Comparison of ENCODE assay signal across 8 cellular contexts in genomic region chr17:80270836-80271235, GRCh38. TPM values are rescaled to one million over a fixed set of nuclear protein-coding genes. Genes with fewer than 3 reads are reported as not detected.
DNase-seq lines count a peak whose midpoint lies in the region; ATAC-seq, FAIRE-seq and TF ChIP-seq lines count a peak whose summit lies in the region.

No MANE protein-coding gene starts in this region.

- H3K27ac Mint-ChIP-seq in neural crest cell (ENCODE audit: unreplicated experiment), result no peak overlapping the region

- H2AFZ ChIP-seq in GM12878 (ENCODE audit: control insufficient read depth, low read depth, low read length), result no peak overlapping the region

- no peak for TF ChIP-seq EP300 in GM12878 (IDR thresholded peaks at IDR 0.05; ENCODE audit: borderline replicate concordance in 1 of 2, control insufficient read depth in 1 of 2, low read depth in 2 of 2, low read length in 2 of 2)

- TF ChIP-seq CTCF in GM12865 (IDR thresholded peaks at IDR 0.05; ENCODE audit: insufficient read depth, low read depth, low read length, missing control alignments) (no peak), Panc1 (IDR thresholded peaks at IDR 0.05) (no peak), GM12878 (IDR thresholded peaks at IDR 0.05 in 2 of 3, conservative IDR thresholded peaks at IDR 0.05 in 1 of 3; ENCODE audit: control insufficient read depth in 2 of 3, extremely low read depth in 1 of 3, insufficient read depth in 1 of 3, low read depth in 3 of 3, low read length in 3 of 3) (no peak; a peak in 1 of 6 replicates), neural crest cell (conservative IDR thresholded peaks at IDR 0.05) (no peak)

- SMC1A ChIA-PET in GM12878 (lab: Charles Lee; ENCODE audit: uncharacterized antibody, unreplicated experiment), result interaction anchor here (1.1 kb wide), 1 partner anchor 12 kb away, joined by 3 read pairs; no protein-coding TSS in a partner anchor

- 85% methylated on average over 4 of the region's 4 CpGs for WGBS in GM12878 (ENCODE audit: insufficient coverage, insufficient replicate concordance, low lambda C conversion rate, missing lambda C conversion rate)

- H3K27ac ChIP-seq in Panc1 (ENCODE audit: low read length), result peak overlapping the region; percentile 49; the same call in 1 of the 2 replicates
- H3K27ac ChIP-seq in GM12878 (ENCODE audit: control insufficient read depth, insufficient read depth), result no peak overlapping the region

- H3K4me1 ChIP-seq in Panc1 (ENCODE audit: control insufficient read depth, insufficient read depth, low read length), result no peaks in the 10 kb centered on the region; the same call in 1 of the 2 replicates
- peaks cover 3% of the 10 kb centered on the region; the same call in 1 of the 2 replicates for H3K4me1 ChIP-seq in GM12878 (ENCODE audit: control insufficient read depth, insufficient read depth, low read length)

- peaks cover 38% of the 10 kb centered on the region for H3K79me2 ChIP-seq in GM12878 (ENCODE audit: control insufficient read depth, insufficient read depth, low read length)

- H3K4me3 Mint-ChIP-seq in neural crest cell, result no peak overlapping the region

- TF ChIP-seq POLR2A in GM12878 (IDR thresholded peaks at IDR 0.05; ENCODE audit: low read depth, low read length), result peak; percentile 11; the same call in 1 of the 2 replicates

- peaks cover 2% of the 10 kb centered on the region for H4K20me1 ChIP-seq in GM12878 (ENCODE audit: control insufficient read depth, insufficient read depth)

- BruUV-seq in Panc1 (replicated peaks; lab: Mats Ljungman, UMichigan) (no TSS peak), GM12878 (replicated peaks; lab: Mats Ljungman, UMichigan) (no TSS peak)

- H3K36me3 ChIP-seq in Panc1 (ENCODE audit: control insufficient read depth, insufficient read depth, low read length) (no peaks in the 10 kb centered on the region), GM12878 (ENCODE audit: control insufficient read depth in 2 of 2, insufficient read depth in 2 of 2, low read length in 1 of 2) (peaks cover 16 to 36% of the 10 kb centered on the region in 2 experiments; a peak in 3 of 4 replicates)

- in situ Hi-C loops in Panc1 (cut with HindIII; ENCODE audit: low pct_unique_long_range_greater_than_20kb, low sequenced_read_pairs), result no loop called here
- in situ Hi-C loops in GM12878 (cut with MboI), result no loop called here

- TF ChIP-seq RAD21 in GM12878 (IDR thresholded peaks at IDR 0.05; ENCODE audit: insufficient read depth, low read depth, low read length), result no peak

- RAD21 ChIA-PET in GM12878 (lab: Charles Lee; ENCODE audit: unreplicated experiment), result no interaction called here

- H3K4me1 Mint-ChIP-seq in neural crest cell, result peaks cover 5% of the 10 kb centered on the region

- intact Hi-C loops in Panc1 (cut with micrococcal nuclease; ENCODE audit: unreplicated experiment), result no loop called here
- intact Hi-C loops in GM12878 (cut with micrococcal nuclease; ENCODE audit: unreplicated experiment), result no loop called here

- H3K27me3 Mint-ChIP-seq in neural crest cell (ENCODE audit: low read depth), result no peaks in the 10 kb centered on the region

- no peak for FAIRE-seq in GM12878 (lab: Jason Lieb, UNC)

- H3K4me3 ChIP-seq in GM12865 (ENCODE audit: low read depth, low read length) (no peak overlapping the region), Panc1 (ENCODE audit: low read depth in 2 of 2, low read length in 2 of 2) (no peak overlapping the region), GM12878 (no peak overlapping the region)

- POLR2A ChIA-PET in Panc1 (lab: Charles Lee), result interaction anchor here (0.6 to 1.0 kb wide), 3 partner anchors 9 to 296 kb away, joined by 3 to 4 read pairs (median 3); no protein-coding TSS in a partner anchor
- POLR2A ChIA-PET in GM12878 (lab: Charles Lee), result no interaction called here

- no peaks in the 10 kb centered on the region for H3K27me3 ChIP-seq in Panc1 (ENCODE audit: control insufficient read depth, insufficient read depth, low read length)
- no peaks in the 10 kb centered on the region for H3K27me3 ChIP-seq in GM12878 (replicated peaks in 1 of 2; ENCODE audit: control insufficient read depth in 2 of 2, insufficient read depth in 2 of 2, low read length in 1 of 2)

- ATAC-seq in Panc1 (peak; percentile 88), GM12878 (peak; percentile 85), HG02678 (IDR thresholded peaks at IDR 0.05; ENCODE audit: unreplicated experiment) (no peak)

- peaks cover 7% of the 10 kb centered on the region for H3K36me3 Mint-ChIP-seq in neural crest cell (ENCODE audit: low read depth)

- H3K9ac ChIP-seq in GM12878 (ENCODE audit: control insufficient read depth, insufficient read depth, low read length), result no peak overlapping the region

- CTCF ChIA-PET in Panc1 (lab: Charles Lee) (no interaction called here), GM12878 (lab: Yijun Ruan, JAX) (interaction anchor here (1.3 kb wide), 1 partner anchor 75 kb away, joined by 6 read pairs; no protein-coding TSS in a partner anchor)

- no peaks in the 10 kb centered on the region for H3K9me3 Mint-ChIP-seq in neural crest cell

- no peaks in the 10 kb centered on the region for H3K9me3 ChIP-seq in Panc1 (ENCODE audit: control insufficient read depth, insufficient read depth, low read depth, low read length)
- no peaks in the 10 kb centered on the region; the same call in 2 of the 3 replicates for H3K9me3 ChIP-seq in GM12878 (replicated peaks; ENCODE audit: control insufficient read depth, insufficient read depth, low read length)

- no peak overlapping the region for H3K4me2 ChIP-seq in GM12878 (ENCODE audit: control insufficient read depth, insufficient read depth)

- DNase-seq in GM12865 (ENCODE audit: low read depth) (peak; percentile 46), Panc1 (ENCODE audit: low read depth, low spot score) (no peak), GM12878 (ENCODE audit: low read depth, low spot score) (no peak), neural crest cell (ENCODE audit: low read depth, low spot score) (peak; percentile 37), COLO829 (ENCODE audit: low spot score) (no peak), NCI-H524 treated with DMSO at 0.1 percent for 48 hours (lab: John Stamatoyannopoulos, UW) (no peak), NCI-H1092 (lab: John Stamatoyannopoulos, UW) (no peak)

RNA-seq across cellular contexts. Expression of gene RNF213, which starts 10.2 kb away (rescaled TPM):
- total RNA-seq in Panc1 (2021; ENCODE audit: unreplicated experiment), result 230 TPM
- polyA plus RNA-seq in Panc1 (2012; ENCODE audit: insufficient read length), result 174 TPM
- 595 and 707 TPM in 2 replicates for total RNA-seq in GM12878 (2013; cell fraction: nucleolus; rRNA removed)
- 84.7 and 105 TPM in 2 replicates for total RNA-seq in GM12878 (2014; rRNA removed)
- total RNA-seq in GM12878 (2014; rRNA removed; fragmentation: Illumina TruSeq; extraction: Trizol), result 54.8 and 60.3 TPM in 2 replicates
- total RNA-seq in GM12878 (2021), result 129 and 145 TPM in 2 replicates
- polyA plus RNA-seq in GM12878 (2011; ENCODE audit: low read depth), result 66.3 TPM
- 58.2 and 76.8 TPM in 2 replicates for polyA plus RNA-seq in GM12878 (2011; rRNA removed)
- polyA plus RNA-seq in GM12878 (2011; cell fraction: cytosol; rRNA removed), result 51.9 and 56.6 TPM in 2 replicates
- polyA plus RNA-seq in GM12878 (2011; cell fraction: nucleus; rRNA removed), result 460 and 635 TPM in 2 replicates
- polyA plus RNA-seq in GM12878 (2012), result 82.0 and 104 TPM in 2 replicates
- polyA plus RNA-seq in GM12878 (2014; fragmentation: Illumina TruSeq; extraction: Trizol), result 97.1 and 113 TPM in 2 replicates
- 10 to 100 TPM; 18.6 to 23.6 TPM for polyA plus RNA-seq in GM12878 (2014; fragmentation: Nextera tagmentation; extraction: Ambion mirVana)
- polyA plus RNA-seq in GM12878 (2014; rRNA removed), result 79.3 and 95.1 TPM in 2 replicates
- 10 to 100 TPM; 52.4 to 53.6 TPM for polyA plus RNA-seq in GM12878 (2016; fragmentation: Nextera tagmentation; extraction: Ambion mirVana)
- polyA minus RNA-seq in GM12878 (2011; rRNA and poly(A)+ RNA removed), result 191 and 202 TPM in 2 replicates
- polyA minus RNA-seq in GM12878 (2011; cell fraction: cytosol; rRNA and poly(A)+ RNA removed), result 72.8 and 86.2 TPM in 2 replicates
- 196 and 291 TPM in 2 replicates for polyA minus RNA-seq in GM12878 (2011; cell fraction: nucleus; rRNA and poly(A)+ RNA removed)
- total RNA-seq in neural crest cell, result 29.6 and 31.9 TPM in 2 replicates

RNA-seq across cellular contexts. Expression of gene SLC26A11, which starts 50.6 kb away (rescaled TPM):
- 30.9 TPM for total RNA-seq in Panc1 (2021; ENCODE audit: unreplicated experiment)
- 34.6 TPM for polyA plus RNA-seq in Panc1 (2012; ENCODE audit: insufficient read length)
- 14.5 and 18.3 TPM in 2 replicates for total RNA-seq in GM12878 (2013; cell fraction: nucleolus; rRNA removed)
- 2.1 and 3.3 TPM in 2 replicates for total RNA-seq in GM12878 (2014; rRNA removed)
- 0.46 and 0.54 TPM in 2 replicates for total RNA-seq in GM12878 (2014; rRNA removed; fragmentation: Illumina TruSeq; extraction: Trizol)
- 1.5 and 2.2 TPM in 2 replicates for total RNA-seq in GM12878 (2021)
- polyA plus RNA-seq in GM12878 (2011; ENCODE audit: low read depth), result 2.1 TPM
- 0.36 and 0.65 TPM in 2 replicates for polyA plus RNA-seq in GM12878 (2011; rRNA removed)
- 1.0 and 1.4 TPM in 2 replicates for polyA plus RNA-seq in GM12878 (2011; cell fraction: cytosol; rRNA removed)
- polyA plus RNA-seq in GM12878 (2011; cell fraction: nucleus; rRNA removed), result 12.5 and 13.2 TPM in 2 replicates
- 4.4 and 5.4 TPM in 2 replicates for polyA plus RNA-seq in GM12878 (2012)
- polyA plus RNA-seq in GM12878 (2014; fragmentation: Illumina TruSeq; extraction: Trizol), result 0.22 and 0.73 TPM in 2 replicates
- polyA plus RNA-seq in GM12878 (2014; fragmentation: Nextera tagmentation; extraction: Ambion mirVana), result under 1 TPM in 1 of 2 experiments, not detected in 1; 0.05 TPM
- 4.1 TPM in 2 replicates for polyA plus RNA-seq in GM12878 (2014; rRNA removed)
- polyA plus RNA-seq in GM12878 (2016; fragmentation: Nextera tagmentation; extraction: Ambion mirVana), result 1 to 10 TPM; 1.2 to 2.2 TPM
- polyA minus RNA-seq in GM12878 (2011; rRNA and poly(A)+ RNA removed), result 0.44 and 0.46 TPM in 2 replicates
- polyA minus RNA-seq in GM12878 (2011; cell fraction: cytosol; rRNA and poly(A)+ RNA removed), result not detected in 2 replicates
- 2.8 and 4.0 TPM in 2 replicates for polyA minus RNA-seq in GM12878 (2011; cell fraction: nucleus; rRNA and poly(A)+ RNA removed)
- 23.6 and 27.7 TPM in 2 replicates for total RNA-seq in neural crest cell

RNA-seq across cellular contexts. Expression of gene SGSH, which starts 50.7 kb away (rescaled TPM):
- total RNA-seq in Panc1 (2021; ENCODE audit: unreplicated experiment) (70.2 TPM), GM12878 (2014; rRNA removed) (4.4 and 4.5 TPM in 2 replicates), GM12878 (2014; rRNA removed; fragmentation: Illumina TruSeq; extraction: Trizol) (3.4 and 3.9 TPM in 2 replicates), GM12878 (2021) (12.0 and 16.0 TPM in 2 replicates), neural crest cell (31.8 and 32.8 TPM in 2 replicates)
- 84.2 TPM for polyA plus RNA-seq in Panc1 (2012; ENCODE audit: insufficient read length)
- total RNA-seq in GM12878 (2013; cell fraction: nucleolus; rRNA removed), result 53.8 and 65.3 TPM in 2 replicates
- polyA plus RNA-seq in GM12878 (2011; ENCODE audit: low read depth), result 11.0 TPM
- polyA plus RNA-seq in GM12878 (2011; rRNA removed) (5.8 and 6.2 TPM in 2 replicates), GM12878 (2014; fragmentation: Illumina TruSeq; extraction: Trizol) (4.5 and 5.7 TPM in 2 replicates), GM12878 (2014; fragmentation: Nextera tagmentation; extraction: Ambion mirVana) (1 to 10 TPM in 1 of 2 experiments, under 1 TPM in 1; 0.13 to 1.3 TPM), GM12878 (2014; rRNA removed) (10.2 and 12.9 TPM in 2 replicates), GM12878 (2016; fragmentation: Nextera tagmentation; extraction: Ambion mirVana) (10 to 100 TPM; 14.0 to 17.2 TPM)
- 7.8 and 9.5 TPM in 2 replicates for polyA plus RNA-seq in GM12878 (2011; cell fraction: cytosol; rRNA removed)
- 69.7 and 83.3 TPM in 2 replicates for polyA plus RNA-seq in GM12878 (2011; cell fraction: nucleus; rRNA removed)
- 22.7 and 24.5 TPM in 2 replicates for polyA plus RNA-seq in GM12878 (2012)
- 3.8 and 4.3 TPM in 2 replicates for polyA minus RNA-seq in GM12878 (2011; rRNA and poly(A)+ RNA removed)
- 4.9 and 10.6 TPM in 2 replicates for polyA minus RNA-seq in GM12878 (2011; cell fraction: cytosol; rRNA and poly(A)+ RNA removed)
- polyA minus RNA-seq in GM12878 (2011; cell fraction: nucleus; rRNA and poly(A)+ RNA removed), result 6.4 and 13.8 TPM in 2 replicates

Comparison
In these comparisons a context has a peak if more than half of its experiments do, and no peak if none do; other contexts are left out.
1. DNase-seq: peak in GM12865 (single experiment) and neural crest cell (single experiment); none in Panc1 (single experiment), GM12878 (single experiment), COLO829 (single experiment), NCI-H524 treated with DMSO at 0.1 percent for 48 hours (single experiment) and NCI-H1092 (single experiment).